Comparison of ENCODE assay signal across 9 cellular contexts in genomic region chr17:10316986-10317834, GRCh38. TPM values are rescaled to one million over a fixed set of nuclear protein-coding genes. Genes with fewer than 3 reads are reported as not detected.
DNase-seq lines count a peak whose midpoint lies in the region; ATAC-seq and TF ChIP-seq lines count a peak whose summit lies in the region.
"Had no signal": no experiment of that assay in that cellular context is flagged by ENCODE, and none has a peak within 500 bp of the region (broad histone marks: within the 10 kb centered on the region; RNA-seq: fewer than 3 reads in every experiment).

No MANE protein-coding gene starts in this region.

- no peak overlapping the region for H3K27ac Mint-ChIP-seq in activated CD8-positive, alpha-beta T cell treated with anti-CD3 and anti-CD28 coated beads, Interleukin-2, amount 10 ng/mL, durations not matched to agents 7 days and 5 days
- H3K27ac Mint-ChIP-seq in stimulated activated naive B cell treated with anti-CD40 and anti-IgM and Interleukin-4, amounts not matched to agents 10 μg/mL and 1 μg/mL and 100 μg/mL, for 72 hours: no peak overlapping the region
- H3K27ac Mint-ChIP-seq: activated naive CD4-positive, alpha-beta T cell treated with anti-CD3 and anti-CD28 coated beads, Interleukin-2, amount 50 U/mL, for 72 hours had no signal

- no peaks in the 10 kb centered on the region for H3K36me3 Mint-ChIP-seq in activated CD8-positive, alpha-beta T cell treated with anti-CD3 and anti-CD28 coated beads, Interleukin-2, amount 10 ng/mL, durations not matched to agents 7 days and 5 days (ENCODE audit: low read depth)
- no peaks in the 10 kb centered on the region for H3K36me3 Mint-ChIP-seq in stimulated activated naive B cell treated with anti-CD40 and anti-IgM and Interleukin-4, amounts not matched to agents 10 μg/mL and 1 μg/mL and 100 μg/mL, for 72 hours
- H3K36me3 Mint-ChIP-seq: activated naive CD4-positive, alpha-beta T cell treated with anti-CD3 and anti-CD28 coated beads, Interleukin-2, amount 50 U/mL, for 72 hours had no signal

- no peak overlapping the region for H3K4me3 ChIP-seq in hepatocyte

- peaks cover 7% of the 10 kb centered on the region for H3K27me3 Mint-ChIP-seq in activated CD8-positive, alpha-beta T cell treated with anti-CD3 and anti-CD28 coated beads, Interleukin-2, amount 10 ng/mL, durations not matched to agents 7 days and 5 days (ENCODE audit: low read depth)
- H3K27me3 Mint-ChIP-seq in stimulated activated naive B cell treated with anti-CD40 and anti-IgM and Interleukin-4, amounts not matched to agents 10 μg/mL and 1 μg/mL and 100 μg/mL, for 72 hours: peaks cover 9 to 11% of the 10 kb centered on the region in 2 donors

- POLR2A ChIA-PET in activated CD8-positive, alpha-beta T cell treated with anti-CD3 and anti-CD28 coated beads, Interleukin-2, amount 10 ng/mL, durations not matched to agents 7 days and 5 days (lab: Charles Lee): no interaction called here

- no peak overlapping the region for H3K4me3 Mint-ChIP-seq in activated CD8-positive, alpha-beta T cell treated with anti-CD3 and anti-CD28 coated beads, Interleukin-2, amount 10 ng/mL, durations not matched to agents 7 days and 5 days
- no peak overlapping the region for H3K4me3 Mint-ChIP-seq in stimulated activated naive B cell treated with anti-CD40 and anti-IgM and Interleukin-4, amounts not matched to agents 10 μg/mL and 1 μg/mL and 100 μg/mL, for 72 hours

- H3K27me3 ChIP-seq in hepatocyte: no peaks in the 10 kb centered on the region

- 58% methylated on average over 21 of the region's 21 CpGs for WGBS in hepatocyte (ENCODE audit: low lambda C conversion rate, missing lambda C conversion rate)

- no peaks in the 10 kb centered on the region for H3K9me3 ChIP-seq in hepatocyte (ENCODE audit: low read depth)

- H3K9me3 Mint-ChIP-seq in activated CD8-positive, alpha-beta T cell treated with anti-CD3 and anti-CD28 coated beads, Interleukin-2, amount 10 ng/mL, durations not matched to agents 7 days and 5 days (ENCODE audit: insufficient read depth): no peaks in the 10 kb centered on the region
- H3K9me3 Mint-ChIP-seq in stimulated activated naive B cell treated with anti-CD40 and anti-IgM and Interleukin-4, amounts not matched to agents 10 μg/mL and 1 μg/mL and 100 μg/mL, for 72 hours: no peaks in the 10 kb centered on the region

- peak; percentile 53 for TF ChIP-seq CTCF in hepatocyte (IDR thresholded peaks at IDR 0.05; ENCODE audit: poor library complexity)

- H3K79me2 ChIP-seq in hepatocyte: no peaks in the 10 kb centered on the region

- H4K20me1 ChIP-seq in hepatocyte (ENCODE audit: insufficient read depth, poor library complexity, severe bottlenecking): no peaks in the 10 kb centered on the region

- no peaks in the 10 kb centered on the region for H3K36me3 ChIP-seq in hepatocyte (replicated peaks; ENCODE audit: insufficient read depth, low read depth)

- H3K4me1 Mint-ChIP-seq in activated CD8-positive, alpha-beta T cell treated with anti-CD3 and anti-CD28 coated beads, Interleukin-2, amount 10 ng/mL, durations not matched to agents 7 days and 5 days (ENCODE audit: low read depth): peaks cover 7% of the 10 kb centered on the region
- H3K4me1 Mint-ChIP-seq in stimulated activated naive B cell treated with anti-CD40 and anti-IgM and Interleukin-4, amounts not matched to agents 10 μg/mL and 1 μg/mL and 100 μg/mL, for 72 hours: peaks cover 5 to 9% of the 10 kb centered on the region in 2 donors

- H3K4me1 ChIP-seq in hepatocyte (ENCODE audit: insufficient read depth): no peaks in the 10 kb centered on the region

- no peak overlapping the region for H3K27ac ChIP-seq in hepatocyte

- ATAC-seq in activated CD8-positive, alpha-beta T cell treated with anti-CD3 and anti-CD28 coated beads, Interleukin-2, amount 10 ng/mL, durations not matched to agents 7 days and 5 days: no peak
- ATAC-seq in stimulated activated naive B cell treated with anti-CD40 and anti-IgM and Interleukin-4, amounts not matched to agents 10 μg/mL and 1 μg/mL and 100 μg/mL, for 72 hours (replicated peaks): peak; percentile 57 to 68

- peak; percentile 17 to 41 for DNase-seq in stimulated activated CD4-positive, alpha-beta T cell treated with anti-CD3 and anti-CD28 coated beads, Interleukin-2, amount 100 ng/mL, for 24 hours
- DNase-seq in stimulated activated CD4-positive, alpha-beta T cell treated with anti-CD3 and anti-CD28 coated beads, Interleukin-4, amount 100 ng/mL, for 4 hours: no peak
- DNase-seq in HuH-7 (ENCODE audit: low spot score) (peak; percentile 43), hepatocyte (ENCODE audit: low spot score) (peak; percentile 72), cerebellum (ENCODE audit: low spot score) (no peak), DMS79 treated with DMSO at 0.1 percent for 48 hours (lab: John Stamatoyannopoulos, UW) (no peak)
- peak; percentile 67 for DNase-seq in activated CD8-positive, alpha-beta T cell treated with anti-CD3 and anti-CD28 coated beads, Interleukin-2, amount 10 ng/mL, durations not matched to agents 7 days and 5 days
- no peak for DNase-seq in stimulated activated naive B cell treated with anti-CD40 and anti-IgM and Interleukin-4, amounts not matched to agents 10 μg/mL and 1 μg/mL and 100 μg/mL, for 72 hours

- no peak overlapping the region for H3K4me2 ChIP-seq in hepatocyte

- H2AFZ ChIP-seq in hepatocyte: peak overlapping the region; percentile 36

- CTCF ChIA-PET in activated CD8-positive, alpha-beta T cell treated with anti-CD3 and anti-CD28 coated beads, Interleukin-2, amount 10 ng/mL, durations not matched to agents 7 days and 5 days (lab: Charles Lee): interaction anchor here (0.7 to 2.4 kb wide), 5 partner anchors 9 to 300 kb away, joined by 3 to 8 read pairs (median 4); no protein-coding TSS in a partner anchor

- no peaks in the 10 kb centered on the region for H3K9me2 ChIP-seq in hepatocyte (replicated peaks; ENCODE audit: insufficient read depth)

RNA-seq across cellular contexts. Expression of gene MYH13, which starts 55.6 kb away (rescaled TPM):
- not detected for total RNA-seq in activated CD8-positive, alpha-beta T cell treated with anti-CD3 and anti-CD28 coated beads, Interleukin-2, amount 10 ng/mL, durations not matched to agents 7 days and 5 days
- total RNA-seq in hepatocyte (0.03 TPM in 1 of 2 replicates, not detected in the other), cerebellum (not detected)
- polyA plus RNA-seq in hepatocyte: not detected in 2 replicates
- total RNA-seq: activated naive CD4-positive, alpha-beta T cell treated with anti-CD3 and anti-CD28 coated beads, Interleukin-2, amount 50 U/mL, for 72 hours had no signal

Comparison
In these comparisons a context has a peak if more than half of its experiments do, and no peak if none do; other contexts are left out.
1. DNase-seq: peak in stimulated activated CD4-positive, alpha-beta T cell treated with anti-CD3 and anti-CD28 coated beads, Interleukin-2, amount 100 ng/mL, for 24 hours (2 of 2), HuH-7 (single experiment), activated CD8-positive, alpha-beta T cell treated with anti-CD3 and anti-CD28 coated beads, Interleukin-2, amount 10 ng/mL, durations not matched to agents 7 days and 5 days (single experiment) and hepatocyte (single experiment); none in stimulated activated CD4-positive, alpha-beta T cell treated with anti-CD3 and anti-CD28 coated beads, Interleukin-4, amount 100 ng/mL, for 4 hours (0 of 2), stimulated activated naive B cell treated with anti-CD40 and anti-IgM and Interleukin-4, amounts not matched to agents 10 μg/mL and 1 μg/mL and 100 μg/mL, for 72 hours (single experiment), cerebellum (single experiment) and DMS79 treated with DMSO at 0.1 percent for 48 hours (single experiment).